In genomic region chr17:71022758-71023157, GRCh38 we compare ENCODE assay signal across 17 cellular contexts.
"Had no signal": no experiment of that assay in that cellular context is flagged by ENCODE, and none has a peak within 500 bp of the region (broad histone marks: within the 10 kb centered on the region; RNA-seq: fewer than 3 reads in every experiment).

No MANE protein-coding gene starts in this region.

- H3K4me3 ChIP-seq: K562 had no signal

- FAIRE-seq: HTR-8/SVneo, K562 had no signal

- H3K27ac ChIP-seq: HL-60, RWPE1 had no signal

- DNase-seq: MV-4-11; NCI-H1048; NCI-H1105; NCI-H1436 treated with DMSO at 0.1 percent for 48 hours; NCI-H187; NCI-H2029; NCI-H2081 treated with DMSO at 0.1 percent for 48 hours; NCI-H2227 treated with DMSO at 0.1 percent for 48 hours; NCI-H748 treated with DMSO at 0.1 percent for 48 hours; NK-92 treated with Interleukin-12 subunit alpha and Interleukin-12 subunit beta, amount 100 ng/mL, for 24 hours; PC-3; SHP77; SW 1271 had no signal
